ENCODE assay signal across 8 cellular contexts in the genomic region with DNA sequence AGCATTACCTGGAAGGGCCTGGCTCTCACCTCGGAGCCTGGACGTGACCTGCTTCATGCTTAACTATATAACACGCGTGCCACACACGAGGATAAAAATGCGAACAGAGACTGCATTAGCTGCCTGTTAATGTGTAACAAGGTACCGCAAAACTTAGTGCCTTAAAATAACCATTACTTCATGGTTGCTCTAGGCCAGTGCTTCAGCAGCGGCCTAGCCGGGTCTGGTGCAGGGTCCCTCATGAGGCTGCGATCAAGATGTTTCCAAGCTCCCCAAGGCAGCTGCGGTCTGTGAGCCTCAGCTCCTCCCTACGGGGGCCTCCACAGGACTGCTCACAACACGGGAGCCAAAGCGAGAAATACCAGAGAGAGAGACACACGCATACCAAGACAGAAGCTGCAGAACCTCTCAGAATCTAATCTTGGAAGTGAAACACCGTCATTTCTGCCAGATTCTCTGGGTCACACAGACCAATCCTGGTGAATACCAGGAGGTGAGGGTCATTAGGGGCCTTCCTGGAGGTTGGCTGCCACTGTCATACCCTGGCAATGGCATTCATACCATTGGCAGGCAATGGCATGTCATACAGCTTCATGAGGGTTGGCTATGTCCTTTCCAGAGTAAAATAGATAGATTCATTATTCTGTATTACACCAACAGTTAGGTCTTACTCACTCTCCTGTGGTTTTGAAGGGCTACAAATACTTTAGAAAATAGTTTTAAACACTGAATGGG.
DNase-seq lines count a peak whose midpoint lies in the region; ATAC-seq and TF ChIP-seq lines count a peak whose summit lies in the region.

No MANE protein-coding gene starts in this region.

- no peaks in the 10 kb centered on the region for H3K79me2 ChIP-seq in trophoblast cell (ENCODE audit: control insufficient read depth, insufficient read depth, low read length, poor library complexity)

- no peak for TF ChIP-seq CTCF in omental fat pad (IDR thresholded peaks at IDR 0.05)

- H3K23ac ChIP-seq in trophoblast cell (ENCODE audit: low read length), result no peak overlapping the region

- H3K4me1 ChIP-seq in duodenal mucosa (ENCODE audit: control insufficient read depth in 1 of 2, insufficient read depth in 2 of 2, low read length in 2 of 2), result peaks cover 31 to 36% of the 10 kb centered on the region in 2 donors
- peaks cover 16 to 20% of the 10 kb centered on the region in 2 experiments for H3K4me1 ChIP-seq in trophoblast cell (ENCODE audit: control insufficient read depth in 1 of 2, insufficient read depth in 2 of 2, low read length in 2 of 2)

- H3K9me3 ChIP-seq in duodenal mucosa (ENCODE audit: control insufficient read depth in 1 of 2, low read length in 2 of 2) (peaks cover 0 to 13% of the 10 kb centered on the region in 2 donors), trophoblast cell (ENCODE audit: insufficient read depth, low read depth, low read length) (peaks cover 2% of the 10 kb centered on the region)

- no peak overlapping the region for H2BK5ac ChIP-seq in trophoblast cell (ENCODE audit: low read depth, low read length, poor library complexity)

- DNase-seq in trophoblast cell, result peak in 1 of 2 donors; percentile 37
- no peak for DNase-seq in activated CD4-positive, CD25-positive, alpha-beta regulatory T cell treated with anti-CD3 and anti-CD28 coated beads, Interleukin-2, amount 50 U/mL, for 72 hours
- no peak for DNase-seq in omental fat pad (ENCODE audit: low spot score)
- no peak for DNase-seq in COLO668 (lab: John Stamatoyannopoulos, UW; ENCODE audit: unreplicated experiment)

- no peaks in the 10 kb centered on the region for H3K27me3 ChIP-seq in duodenal mucosa (ENCODE audit: control insufficient read depth in 1 of 2, insufficient read depth in 2 of 2, low read length in 2 of 2)
- H3K27me3 ChIP-seq in trophoblast cell (ENCODE audit: insufficient read depth, low read length), result no peaks in the 10 kb centered on the region

- no peak overlapping the region for H3K18ac ChIP-seq in trophoblast cell (ENCODE audit: low read length)

- H2BK120ac ChIP-seq in trophoblast cell (ENCODE audit: insufficient read depth, low read length, poor library complexity), result no peak overlapping the region

- H3K79me1 ChIP-seq in trophoblast cell (ENCODE audit: low read length), result no peaks in the 10 kb centered on the region

- H3K4me3 ChIP-seq in duodenal mucosa (ENCODE audit: low read depth in 1 of 2, low read length in 2 of 2) (no peak overlapping the region), trophoblast cell (ENCODE audit: low read depth, low read length) (no peak overlapping the region)

- H3K36me3 ChIP-seq in duodenal mucosa (ENCODE audit: control insufficient read depth in 1 of 2, insufficient read depth in 2 of 2, low read length in 2 of 2) (peaks cover 5 to 8% of the 10 kb centered on the region in 2 donors), trophoblast cell (ENCODE audit: control insufficient read depth in 1 of 2, insufficient read depth in 2 of 2, low read length in 2 of 2) (peaks cover 0 to 2% of the 10 kb centered on the region in 2 experiments)

- no peak overlapping the region for H2BK12ac ChIP-seq in trophoblast cell (ENCODE audit: low read length)

- no CpG with 5 or more reads among the region's 16 CpGs for WGBS in trophoblast cell (ENCODE audit: extremely low coverage, insufficient coverage, insufficient read length)

- no peak overlapping the region for H3K4ac ChIP-seq in trophoblast cell (ENCODE audit: low read depth, low read length)

- no peak overlapping the region for H4K91ac ChIP-seq in trophoblast cell (ENCODE audit: low read depth, low read length)

- H4K12ac ChIP-seq in trophoblast cell (ENCODE audit: low read depth, low read length), result no peak overlapping the region

- H2AFZ ChIP-seq in trophoblast cell (ENCODE audit: insufficient read depth, low read length, poor library complexity), result no peak overlapping the region

- H3K9ac ChIP-seq in duodenal mucosa (ENCODE audit: low read depth in 1 of 2, low read length in 2 of 2), result no peak overlapping the region
- H3K9ac ChIP-seq in trophoblast cell (ENCODE audit: low read length), result peak overlapping the region; percentile 9

- H3K27ac ChIP-seq in duodenal mucosa (ENCODE audit: low read depth, low read length) (peak overlapping the region; percentile 58), trophoblast cell (ENCODE audit: low read depth, low read length) (no peak overlapping the region)

- H3K14ac ChIP-seq in trophoblast cell (ENCODE audit: low read length), result no peak overlapping the region

- no peak overlapping the region for H2AK5ac ChIP-seq in trophoblast cell (ENCODE audit: low read length)

- no peak overlapping the region for H3K4me2 ChIP-seq in trophoblast cell (ENCODE audit: low read length)

- peak; percentile 70 for ATAC-seq in GM18873 (IDR thresholded peaks at IDR 0.05; ENCODE audit: low FRiP score, unreplicated experiment)
- peak; percentile 47 for ATAC-seq in HG03342 (IDR thresholded peaks at IDR 0.05; ENCODE audit: unreplicated experiment)
- no peak for ATAC-seq in HG03432 (IDR thresholded peaks at IDR 0.05; ENCODE audit: unreplicated experiment)
- no peak for ATAC-seq in omental fat pad (ENCODE audit: low FRiP score)

- no peak overlapping the region for H4K8ac ChIP-seq in trophoblast cell (ENCODE audit: low read depth, low read length)

Comparison
In these comparisons a context has a peak if more than half of its experiments do, and no peak if none do; other contexts are left out.
1. ATAC-seq: peak in GM18873 (single experiment) and HG03342 (single experiment); none in HG03432 (single experiment) and omental fat pad (single experiment).